17 cellular contexts compared by ENCODE assay signal in the genomic region with DNA sequence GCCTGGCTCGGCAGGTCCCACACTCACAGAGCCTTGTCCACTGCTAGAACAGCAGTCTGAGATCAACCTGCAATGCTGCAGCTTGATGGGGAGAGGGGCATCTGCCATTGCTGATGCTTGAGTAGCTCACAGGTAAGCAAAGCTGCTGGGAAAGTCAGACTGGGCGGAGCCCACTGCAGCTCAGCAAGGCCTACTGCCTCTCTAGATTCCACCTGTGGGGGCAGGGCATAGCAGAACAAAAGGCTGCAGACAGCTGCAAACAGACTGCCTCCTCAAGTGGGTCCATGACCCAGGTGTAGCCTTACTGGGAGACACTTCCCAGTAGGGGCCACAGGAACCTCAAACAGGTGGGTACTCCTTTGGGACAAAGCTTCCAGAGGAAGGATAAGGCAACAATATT.
"Had no signal": no experiment of that assay in that cellular context is flagged by ENCODE, and none has a peak within 500 bp of the region (broad histone marks: within the 10 kb centered on the region; RNA-seq: fewer than 3 reads in every experiment).

No MANE protein-coding gene starts in this region.

- H3K4me1 Mint-ChIP-seq: naive thymus-derived CD8-positive, alpha-beta T cell had no signal

- ATAC-seq: left colon; left ventricle myocardium superior; naive thymus-derived CD8-positive, alpha-beta T cell; sciatic nerve had no signal

- H3K27ac ChIP-seq: colonic mucosa, hepatocyte, neutrophil, stomach, thoracic aorta, transverse colon had no signal

- H3K36me3 ChIP-seq: colonic mucosa, neutrophil, stomach, thoracic aorta, transverse colon had no signal

- H3K36me3 Mint-ChIP-seq: naive thymus-derived CD8-positive, alpha-beta T cell had no signal

- DNase-seq: colonic mucosa; dermis blood vessel endothelial cell; erythroblast; foreskin melanocyte; head of caudate nucleus; left colon; left ventricle myocardium superior; naive thymus-derived CD8-positive, alpha-beta T cell; stimulated activated naive CD4-positive, alpha-beta T cell; stomach; substantia nigra; transverse colon had no signal

- H3K4me3 ChIP-seq: colonic mucosa, hepatocyte, lung, stomach, thoracic aorta, transverse colon had no signal

- H3K4me1 ChIP-seq: colonic mucosa, stomach, transverse colon had no signal

- H3K27me3 ChIP-seq: colonic mucosa, hepatocyte, neutrophil, stomach, transverse colon had no signal

- H3K4me3 Mint-ChIP-seq: naive thymus-derived CD8-positive, alpha-beta T cell had no signal

- H3K9me3 ChIP-seq: colonic mucosa, neutrophil, thoracic aorta, transverse colon had no signal
